8 cellular contexts compared by ENCODE assay signal in genomic region chr16:10918294-10919002, GRCh38. TPM values are rescaled to one million over a fixed set of nuclear protein-coding genes. Genes with fewer than 3 reads are reported as not detected.
DNase-seq lines count a peak whose midpoint lies in the region; ATAC-seq, FAIRE-seq and TF ChIP-seq lines count a peak whose summit lies in the region.

No MANE protein-coding gene starts in this region.

- TF ChIP-seq CTCF in GM12875 (IDR thresholded peaks at IDR 0.05; ENCODE audit: borderline replicate concordance, insufficient read depth, low read depth, low read length) (peak; percentile 98), fibroblast of villous mesenchyme (IDR thresholded peaks at IDR 0.05; ENCODE audit: insufficient read depth, low read depth, low read length) (peak; percentile 98), neural progenitor cell (IDR thresholded peaks at IDR 0.05) (peak; percentile 93)

- no peak overlapping the region for H3K9ac ChIP-seq in neural progenitor cell

- H3K79me2 ChIP-seq in neural progenitor cell (ENCODE audit: low read depth): no peaks in the 10 kb centered on the region

- peak overlapping the region; percentile 25 for H3K4me2 ChIP-seq in neural progenitor cell

- no peaks in the 10 kb centered on the region for H3K9me3 Mint-ChIP-seq in neural progenitor cell
- no peaks in the 10 kb centered on the region for H3K9me3 Mint-ChIP-seq in stimulated activated naive CD8-positive, alpha-beta T cell treated with anti-CD3 and anti-CD28 coated beads, Interleukin-15, amount 100 ng/mL, for 72 hours

- H3F3A ChIP-seq in neural progenitor cell (ENCODE audit: low read depth): no peaks in the 10 kb centered on the region

- no peaks in the 10 kb centered on the region for H3K36me3 Mint-ChIP-seq in neural progenitor cell

- H3K27ac ChIP-seq in neural progenitor cell: no peak overlapping the region

- H2AFZ ChIP-seq in neural progenitor cell (replicated peaks): peak overlapping the region; percentile 13

- H3K27me3 Mint-ChIP-seq in neural progenitor cell (ENCODE audit: insufficient read depth, low read depth): peaks cover 2% of the 10 kb centered on the region
- no peaks in the 10 kb centered on the region for H3K27me3 Mint-ChIP-seq in stimulated activated naive CD8-positive, alpha-beta T cell treated with anti-CD3 and anti-CD28 coated beads, Interleukin-15, amount 100 ng/mL, for 72 hours

- no peaks in the 10 kb centered on the region for H3K36me3 ChIP-seq in neural progenitor cell

- H3K4me1 ChIP-seq in neural progenitor cell: no peaks in the 10 kb centered on the region

- H4K20me1 ChIP-seq in neural progenitor cell (ENCODE audit: low read depth): no peaks in the 10 kb centered on the region

- no peak for FAIRE-seq in RCC 7860 (lab: Jason Lieb, UNC)

- H3K27ac Mint-ChIP-seq in neural progenitor cell: no peak overlapping the region
- H3K27ac Mint-ChIP-seq in stimulated activated naive CD8-positive, alpha-beta T cell treated with anti-CD3 and anti-CD28 coated beads, Interleukin-15, amount 100 ng/mL, for 72 hours: no peak overlapping the region

- peak; percentile 89 for DNase-seq in LHCN-M2 (ENCODE audit: low read depth)
- peak; percentile 67 for DNase-seq in RCC 7860 (ENCODE audit: low spot score)
- peak; percentile 46 for DNase-seq in activated T-helper 1 cell treated with Interleukin-2 at 50 U/mL for 16 hours (ENCODE audit: low read depth)
- DNase-seq in fibroblast of villous mesenchyme (ENCODE audit: low read depth): peak; percentile 89
- DNase-seq in neural progenitor cell (ENCODE audit: low spot score): peak; percentile 90
- DNase-seq in stimulated activated naive CD8-positive, alpha-beta T cell treated with anti-CD3 and anti-CD28 coated beads, Interleukin-15, amount 100 ng/mL, for 72 hours: peak; percentile 80 to 81

- ATAC-seq in stimulated activated naive CD8-positive, alpha-beta T cell treated with anti-CD3 and anti-CD28 coated beads, Interleukin-15, amount 100 ng/mL, for 72 hours: peak; percentile 76
- no peak for ATAC-seq in GM18498 (IDR thresholded peaks at IDR 0.05; ENCODE audit: unreplicated experiment)

- H3K4me1 Mint-ChIP-seq in neural progenitor cell: peaks cover 6% of the 10 kb centered on the region
- peaks cover 17% of the 10 kb centered on the region for H3K4me1 Mint-ChIP-seq in stimulated activated naive CD8-positive, alpha-beta T cell treated with anti-CD3 and anti-CD28 coated beads, Interleukin-15, amount 100 ng/mL, for 72 hours

- no peak overlapping the region for H3K4me3 Mint-ChIP-seq in neural progenitor cell
- no peak overlapping the region for H3K4me3 Mint-ChIP-seq in stimulated activated naive CD8-positive, alpha-beta T cell treated with anti-CD3 and anti-CD28 coated beads, Interleukin-15, amount 100 ng/mL, for 72 hours

- H3K4me3 ChIP-seq in GM12875 (ENCODE audit: low read depth, low read length) (no peak overlapping the region), fibroblast of villous mesenchyme (ENCODE audit: low read depth, low read length) (no peak overlapping the region), neural progenitor cell (no peak overlapping the region)

- no peaks in the 10 kb centered on the region for H3K27me3 ChIP-seq in neural progenitor cell

- no peaks in the 10 kb centered on the region for H3K9me3 ChIP-seq in neural progenitor cell (ENCODE audit: low read depth)

RNA-seq across cellular contexts. Expression of gene DEXI, which starts 23.8 kb away (rescaled TPM):
- 50.7 and 62.3 TPM in 2 replicates for total RNA-seq in LHCN-M2 (2014; rRNA removed)
- 32.7 TPM for polyA plus RNA-seq in LHCN-M2 (2012)
- 40.2 and 41.2 TPM in 2 replicates for total RNA-seq in fibroblast of villous mesenchyme
- total RNA-seq in neural progenitor cell (ENCODE audit: low replicate concordance): 16.4 and 45.9 TPM in 2 replicates

RNA-seq across cellular contexts. Expression of gene CLEC16A, which starts 25.9 kb away (rescaled TPM):
- total RNA-seq in LHCN-M2 (2014; rRNA removed) (13.4 and 15.3 TPM in 2 replicates), fibroblast of villous mesenchyme (28.7 and 32.4 TPM in 2 replicates), neural progenitor cell (ENCODE audit: low replicate concordance) (7.8 and 11.9 TPM in 2 replicates)
- polyA plus RNA-seq in LHCN-M2 (2012): 13.9 TPM

RNA-seq across cellular contexts. Expression of gene CIITA, which starts 41.4 kb away (rescaled TPM):
- total RNA-seq in LHCN-M2 (2014; rRNA removed): 1.1 TPM in 2 replicates
- 0.29 TPM for polyA plus RNA-seq in LHCN-M2 (2012)
- total RNA-seq in fibroblast of villous mesenchyme: under 0.01 TPM in 1 of 2 replicates, not detected in the other
- not detected in 2 replicates for total RNA-seq in neural progenitor cell (ENCODE audit: low replicate concordance)
